9 cellular contexts compared by ENCODE assay signal in the genomic region with DNA sequence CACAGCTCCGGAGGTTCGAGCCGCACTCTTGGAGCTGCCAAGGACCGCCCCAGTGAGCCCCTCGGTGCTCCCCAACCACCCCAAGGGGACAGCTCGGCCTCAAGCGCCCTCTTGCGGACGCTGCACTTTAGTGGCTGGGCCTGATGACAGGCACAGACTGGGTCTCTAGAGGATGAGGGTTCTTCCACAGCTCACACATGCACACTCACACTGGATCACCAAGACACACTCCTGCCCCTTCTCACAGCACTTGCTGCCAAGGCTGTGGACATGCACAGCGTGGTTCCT. TPM values are rescaled to one million over a fixed set of nuclear protein-coding genes. Genes with fewer than 3 reads are reported as not detected.
DNase-seq lines count a peak whose midpoint lies in the region; ATAC-seq and TF ChIP-seq lines count a peak whose summit lies in the region.
"Had no signal": no experiment of that assay in that cellular context is flagged by ENCODE, and none has a peak within 500 bp of the region (broad histone marks: within the 10 kb centered on the region; RNA-seq: fewer than 3 reads in every experiment).

No MANE protein-coding gene starts in this region.

- H3K36me3 ChIP-seq in right lobe of liver = no peaks in the 10 kb centered on the region

- H3K9me3 ChIP-seq in right lobe of liver = no peaks in the 10 kb centered on the region

- H3K36me3 Mint-ChIP-seq in activated T-helper 2 cell treated with anti-CD3 and anti-CD28 coated beads, Interferon-gamma antibody, Interleukin-2, Interleukin-4, amounts not matched to agents 10 μg/mL and 5 μg/mL and 100 μg/mL, durations not matched to agents 14 hours and 24 hours and 36 hours (ENCODE audit: low read depth) = no peaks in the 10 kb centered on the region

- peak; percentile 22 to 58 (median 56) for ATAC-seq in right lobe of liver
- ATAC-seq in GM21723 (IDR thresholded peaks at IDR 0.05; ENCODE audit: unreplicated experiment) = no peak

- H3K4me1 ChIP-seq in right lobe of liver = peaks cover 0 to 7% (median 0%) of the 10 kb centered on the region in 4 donors

- peaks cover 6% of the 10 kb centered on the region for H3K4me1 Mint-ChIP-seq in activated T-helper 2 cell treated with anti-CD3 and anti-CD28 coated beads, Interferon-gamma antibody, Interleukin-2, Interleukin-4, amounts not matched to agents 10 μg/mL and 5 μg/mL and 100 μg/mL, durations not matched to agents 14 hours and 24 hours and 36 hours (ENCODE audit: low read depth)

- peak; percentile 49 to 74 (median 64) for TF ChIP-seq CTCF in right lobe of liver (IDR thresholded peaks at IDR 0.05)

- H3K27ac Mint-ChIP-seq in activated T-helper 2 cell treated with anti-CD3 and anti-CD28 coated beads, Interferon-gamma antibody, Interleukin-2, Interleukin-4, amounts not matched to agents 10 μg/mL and 5 μg/mL and 100 μg/mL, durations not matched to agents 14 hours and 24 hours and 36 hours = no peak overlapping the region

- H3K4me3 ChIP-seq in Jurkat, Clone E6-1 (ENCODE audit: low read length) = no peak overlapping the region
- H3K4me3 ChIP-seq in right lobe of liver = no peak overlapping the region

- in situ Hi-C loops in G401 (cut with HindIII; ENCODE audit: low sequenced_read_pairs) = no loop called here

- TF ChIP-seq POLR2A in right lobe of liver (IDR thresholded peaks at IDR 0.05) = no peak

- H3K27ac ChIP-seq in right lobe of liver = no peak overlapping the region

- WGBS in right lobe of liver (ENCODE audit: insufficient coverage, low coverage, low lambda C conversion rate, missing lambda C conversion rate) = no CpG with 5 or more reads among the region's 10 CpGs

- DNase-seq in G401 (ENCODE audit: low spot score) = peak; percentile 8
- DNase-seq in Jurkat, Clone E6-1 (ENCODE audit: low read depth, low spot score) = peak; percentile 17
- DNase-seq in activated T-helper 2 cell treated with anti-CD3 and anti-CD28 coated beads, Interferon-gamma antibody, Interleukin-2, Interleukin-4, amounts not matched to agents 10 μg/mL and 5 μg/mL and 100 μg/mL, durations not matched to agents 14 hours and 24 hours and 36 hours (ENCODE audit: low spot score) = peak; percentile 13
- peak in 1 of 3 donors; percentile 66 for DNase-seq in right lobe of liver
- no peak for DNase-seq in NCI-H524 treated with DMSO at 0.1 percent for 48 hours (lab: John Stamatoyannopoulos, UW)
- DNase-seq in NCI-H1105 treated with DMSO at 0.1 percent for 48 hours (lab: John Stamatoyannopoulos, UW) = no peak
- no peak for DNase-seq in ureter (ENCODE audit: low spot score)
- DNase-seq: left cardiac atrium had no signal

- H3K9me3 Mint-ChIP-seq in activated T-helper 2 cell treated with anti-CD3 and anti-CD28 coated beads, Interferon-gamma antibody, Interleukin-2, Interleukin-4, amounts not matched to agents 10 μg/mL and 5 μg/mL and 100 μg/mL, durations not matched to agents 14 hours and 24 hours and 36 hours = no peaks in the 10 kb centered on the region

- intact Hi-C loops in activated T-helper 2 cell treated with anti-CD3 and anti-CD28 coated beads, Interferon-gamma antibody, Interleukin-2, Interleukin-4, amounts not matched to agents 10 μg/mL and 5 μg/mL and 100 μg/mL, durations not matched to agents 14 hours and 24 hours and 36 hours (cut with micrococcal nuclease) = no loop called here
- intact Hi-C loops in right lobe of liver (cut with DNase I) = loop anchor here in 1 of 2 donors (10.0 kb wide), 1 partner anchor 124 kb away; no protein-coding TSS in a partner anchor

- peaks cover 40% of the 10 kb centered on the region for H3K27me3 Mint-ChIP-seq in activated T-helper 2 cell treated with anti-CD3 and anti-CD28 coated beads, Interferon-gamma antibody, Interleukin-2, Interleukin-4, amounts not matched to agents 10 μg/mL and 5 μg/mL and 100 μg/mL, durations not matched to agents 14 hours and 24 hours and 36 hours (ENCODE audit: low read depth)

- no peaks in the 10 kb centered on the region for H3K27me3 ChIP-seq in right lobe of liver

- peak overlapping the region; percentile 47 for H3K4me3 Mint-ChIP-seq in activated T-helper 2 cell treated with anti-CD3 and anti-CD28 coated beads, Interferon-gamma antibody, Interleukin-2, Interleukin-4, amounts not matched to agents 10 μg/mL and 5 μg/mL and 100 μg/mL, durations not matched to agents 14 hours and 24 hours and 36 hours (ENCODE audit: low read depth)

RNA-seq across cellular contexts. Expression of gene RET, which starts 2.1 kb away (rescaled TPM):
- 0.03 TPM in 1 of 2 replicates, not detected in the other for total RNA-seq in G401 (2014; rRNA removed; shearing (Covaris generic))
- 1.6 TPM for polyA plus RNA-seq in Jurkat, Clone E6-1 (2012; ENCODE audit: insufficient read depth, insufficient read length)
- 0.21 and 0.59 TPM in 2 replicates for total RNA-seq in activated T-helper 2 cell treated with anti-CD3 and anti-CD28 coated beads, Interferon-gamma antibody, Interleukin-2, Interleukin-4, amounts not matched to agents 10 μg/mL and 5 μg/mL and 100 μg/mL, durations not matched to agents 14 hours and 24 hours and 36 hours
- total RNA-seq in right lobe of liver = 10 to 100 TPM in 1 of 6 experiments, 1 to 10 TPM in 3, under 1 TPM in 2; 0.53 to 10.2 (median 1.4) TPM
- 0.42 TPM for total RNA-seq in ureter

RNA-seq across cellular contexts. Expression of gene CSGALNACT2, which starts 59.3 kb away (rescaled TPM):
- 4.3 and 9.2 TPM in 2 replicates for total RNA-seq in G401 (2014; rRNA removed; shearing (Covaris generic))
- polyA plus RNA-seq in Jurkat, Clone E6-1 (2012; ENCODE audit: insufficient read depth, insufficient read length) = 22.8 TPM
- total RNA-seq in activated T-helper 2 cell treated with anti-CD3 and anti-CD28 coated beads, Interferon-gamma antibody, Interleukin-2, Interleukin-4, amounts not matched to agents 10 μg/mL and 5 μg/mL and 100 μg/mL, durations not matched to agents 14 hours and 24 hours and 36 hours = 25.2 and 25.6 TPM in 2 replicates
- total RNA-seq in right lobe of liver (10 to 100 TPM in 1 of 6 experiments, 1 to 10 TPM in 5; 5.4 to 11.1 (median 8.3) TPM), ureter (15.2 TPM)

Comparison
In these comparisons a context has a peak if more than half of its experiments do, and no peak if none do; other contexts are left out.
1. DNase-seq: peak in G401 (single experiment), Jurkat, Clone E6-1 (single experiment) and activated T-helper 2 cell treated with anti-CD3 and anti-CD28 coated beads, Interferon-gamma antibody, Interleukin-2, Interleukin-4, amounts not matched to agents 10 μg/mL and 5 μg/mL and 100 μg/mL, durations not matched to agents 14 hours and 24 hours and 36 hours (single experiment); none in NCI-H524 treated with DMSO at 0.1 percent for 48 hours (single experiment), NCI-H1105 treated with DMSO at 0.1 percent for 48 hours (single experiment) and ureter (single experiment).